In genomic region chr7:107672183-107672582, GRCh38 we compare ENCODE assay signal across 27 cellular contexts. TPM values are rescaled to one million over a fixed set of nuclear protein-coding genes. Genes with fewer than 3 reads are reported as not detected.
"Had no signal": no experiment of that assay in that cellular context is flagged by ENCODE, and none has a peak within 500 bp of the region (broad histone marks: within the 10 kb centered on the region; RNA-seq: fewer than 3 reads in every experiment).

No MANE protein-coding gene starts in this region.

- H3K27ac ChIP-seq: stomach, suprapubic skin, testis, thoracic aorta, thyroid gland, tibial artery, tibial nerve, transverse colon, upper lobe of left lung, upper lobe of right lung, uterus, vagina had no signal

- H3K27me3 ChIP-seq: stomach, suprapubic skin, testis, thyroid gland, tibial artery, tibial nerve, transverse colon, upper lobe of left lung, uterus, vagina had no signal

- FAIRE-seq: urothelium cell line had no signal

- ATAC-seq: stimulated activated effector memory CD8-positive, alpha-beta T cell treated with anti-CD3 and anti-CD28 coated beads, Interleukin-12 subunit alpha, Interleukin-12 subunit beta, amount 100 ng/mL, for 72 hours; stimulated activated memory B cell treated with anti-CD40 and anti-IgM and Interleukin-4, amounts not matched to agents 10 μg/mL and 1 μg/mL and 100 μg/mL, for 72 hours; stimulated activated naive B cell treated with anti-CD40 and anti-IgM and Interleukin-4, amounts not matched to agents 10 μg/mL and 1 μg/mL and 100 μg/mL, for 72 hours; stimulated activated naive CD8-positive, alpha-beta T cell treated with anti-CD3 and anti-CD28 coated beads, Interleukin-15, amount 100 ng/mL, for 72 hours; stimulated activated naive CD8-positive, alpha-beta T cell treated with anti-CD3 and anti-CD28 coated beads, Interleukin-15, Interleukin-2, amounts not matched to agents 100 U/mL and 50 U/mL, for 24 hours; upper lobe of right lung had no signal

- H3K4me3 ChIP-seq: stomach, suprapubic skin, testis, thoracic aorta, thyroid gland, tibial artery, tibial nerve, transverse colon, upper lobe of left lung, upper lobe of right lung, uterus, vagina had no signal

- H3K9me3 ChIP-seq: stomach, suprapubic skin, testis, thoracic aorta, thyroid gland, tibial artery, tibial nerve, transverse colon, upper lobe of left lung, upper lobe of right lung, uterus, vagina had no signal

- DNase-seq: stimulated activated CD4-positive, alpha-beta T cell treated with anti-CD3 and anti-CD28 coated beads, Interleukin-2, amount 100 ng/mL, for 48 hours; stimulated activated CD4-positive, alpha-beta T cell treated with anti-CD3 and anti-CD28 coated beads, Interleukin-4, amount 100 ng/mL, for 1 hour; stimulated activated CD4-positive, alpha-beta T cell treated with anti-CD3 and anti-CD28 coated beads, Interleukin-4, amount 100 ng/mL, for 24 hours; stimulated activated CD4-positive, alpha-beta T cell treated with anti-CD3 and anti-CD28 coated beads, Interleukin-4, amount 100 ng/mL, for 4 hours; stimulated activated CD8-positive, alpha-beta memory T cell treated with anti-CD3 and anti-CD28 coated beads, Interleukin-4, amount 100 ng/mL, for 48 hours; stimulated activated naive B cell treated with anti-CD40 and anti-IgM and Interleukin-4, amounts not matched to agents 10 μg/mL and 1 μg/mL and 100 μg/mL, for 72 hours; stimulated activated naive CD4-positive, alpha-beta T cell; stimulated activated naive CD4-positive, alpha-beta T cell treated with Interleukin-2 at 50 U/mL for 16 hours; stimulated activated naive CD8-positive, alpha-beta T cell treated with anti-CD3 and anti-CD28 coated beads, Interleukin-15, amount 100 ng/mL, for 72 hours; stimulated activated naive CD8-positive, alpha-beta T cell treated with anti-CD3 and anti-CD28 coated beads, Interleukin-15, Interleukin-2, amounts not matched to agents 100 U/mL and 50 U/mL, for 24 hours; stomach; substantia nigra; testis; thyroid gland; tibial artery; transverse colon; trophoblast cell; upper lobe of left lung; upper lobe of right lung; uterus had no signal

- H3K36me3 ChIP-seq: stomach, suprapubic skin, thoracic aorta, tibial artery, tibial nerve, transverse colon, upper lobe of left lung, upper lobe of right lung, uterus, vagina had no signal

- H3K4me1 ChIP-seq: stomach, suprapubic skin, testis, tibial artery, tibial nerve, transverse colon, upper lobe of left lung, upper lobe of right lung, uterus, vagina had no signal

RNA-seq across cellular contexts. Expression of gene SLC26A4, which starts 11.6 kb away (rescaled TPM):
- total RNA-seq: vagina had no signal
